In genomic region chr15:33215941-33216872, GRCh38 we compare ENCODE assay signal across 9 cellular contexts. TPM values are rescaled to one million over a fixed set of nuclear protein-coding genes. Genes with fewer than 3 reads are reported as not detected.
A peak's percentile ranks its signal among the peaks of the same experiment; 100 is the strongest.
DNase-seq lines count a peak whose midpoint lies in the region; ATAC-seq and TF ChIP-seq lines count a peak whose summit lies in the region.
"Had no signal": no experiment of that assay in that cellular context is flagged by ENCODE, and none has a peak within 500 bp of the region (broad histone marks: within the 10 kb centered on the region; RNA-seq: fewer than 3 reads in every experiment).

No MANE protein-coding gene starts in this region.

- TF ChIP-seq EP300 in SK-N-SH (IDR thresholded peaks at IDR 0.05; ENCODE audit: borderline replicate concordance in 1 of 2, low read depth in 1 of 2, low read length in 1 of 2), result no peak

- H3K27me3 ChIP-seq in SK-N-SH (ENCODE audit: insufficient read depth) (no peaks in the 10 kb centered on the region), MG63 (no peaks in the 10 kb centered on the region)

- TF ChIP-seq CTCF in AG04449 (IDR thresholded peaks at IDR 0.05; ENCODE audit: insufficient read depth, low read length, missing control alignments) (peak; percentile 44), GM13977 (IDR thresholded peaks at IDR 0.05; ENCODE audit: extremely low read depth, insufficient read depth, missing control alignments) (peak; percentile 66), SK-N-SH (IDR thresholded peaks at IDR 0.05) (peak; percentile 60)

- POLR2A ChIA-PET in AG04449 (lab: Yijun Ruan, JAX) (no interaction called here), SK-N-SH (lab: Yijun Ruan, JAX) (no interaction called here)

- H3F3A ChIP-seq in SK-N-SH (replicated peaks; ENCODE audit: insufficient read depth), result no peaks in the 10 kb centered on the region

- H3K36me3 Mint-ChIP-seq in activated T-helper 17 cell treated with anti-CD3 and anti-CD28 coated beads, Interleukin-2, amount 50 U/mL, for 72 hours (ENCODE audit: low read depth), result no peaks in the 10 kb centered on the region
- H3K36me3 Mint-ChIP-seq: natural killer cell treated with Interleukin-12 subunit alpha and Interleukin-12 subunit beta and Interleukin-15 and Interleukin-18, amount 100 ng/mL, for 72 hours had no signal

- H3K27me3 Mint-ChIP-seq in activated T-helper 17 cell treated with anti-CD3 and anti-CD28 coated beads, Interleukin-2, amount 50 U/mL, for 72 hours, result peaks cover 4% of the 10 kb centered on the region

- H2AFZ ChIP-seq in SK-N-SH (ENCODE audit: low read depth), result no peak overlapping the region

- no peaks in the 10 kb centered on the region for H3K9me2 ChIP-seq in SK-N-SH

- H3K4me3 Mint-ChIP-seq in activated T-helper 17 cell treated with anti-CD3 and anti-CD28 coated beads, Interleukin-2, amount 50 U/mL, for 72 hours, result no peak overlapping the region
- H3K4me3 Mint-ChIP-seq: natural killer cell treated with Interleukin-12 subunit alpha and Interleukin-12 subunit beta and Interleukin-15 and Interleukin-18, amount 100 ng/mL, for 72 hours had no signal

- CTCF ChIA-PET in AG04449 (lab: Yijun Ruan, JAX), result interaction anchor here (0.7 to 2.8 kb wide), 11 partner anchors 9 to 518 kb away, joined by 3 to 14 read pairs (median 4); partner anchors contain the start of gene FMN1
- CTCF ChIA-PET in SK-N-SH (lab: Yijun Ruan, JAX), result interaction anchor here (0.5 to 2.8 kb wide), 8 partner anchors 11 to 148 kb away, joined by 3 to 16 read pairs (median 4); partner anchors contain the start of gene FMN1

- peaks cover 0 to 8% of the 10 kb centered on the region in 2 experiments; a peak in 2 of 4 replicates for H3K4me1 ChIP-seq in SK-N-SH (ENCODE audit: control insufficient read depth in 1 of 2, insufficient read depth in 2 of 2, low read depth in 1 of 2, low read length in 1 of 2)

- H3K9ac ChIP-seq in SK-N-SH, result no peak overlapping the region

- H3K9me3 ChIP-seq in SK-N-SH (no peaks in the 10 kb centered on the region), MG63 (no peaks in the 10 kb centered on the region)

- H3K4me3 ChIP-seq in AG04449 (ENCODE audit: low read depth, low read length) (no peak overlapping the region), SK-N-SH (ENCODE audit: low read depth in 2 of 2, low read length in 1 of 2) (no peak overlapping the region), MG63 (no peak overlapping the region)

- no peak overlapping the region for H3K4me2 ChIP-seq in SK-N-SH

- H3K27ac Mint-ChIP-seq in activated T-helper 17 cell treated with anti-CD3 and anti-CD28 coated beads, Interleukin-2, amount 50 U/mL, for 72 hours, result no peak overlapping the region
- H3K27ac Mint-ChIP-seq: natural killer cell treated with Interleukin-12 subunit alpha and Interleukin-12 subunit beta and Interleukin-15 and Interleukin-18, amount 100 ng/mL, for 72 hours had no signal

- H3K36me3 ChIP-seq in SK-N-SH (replicated peaks in 1 of 2; ENCODE audit: control insufficient read depth in 1 of 2, insufficient read depth in 2 of 2, low read length in 1 of 2) (no peaks in the 10 kb centered on the region), MG63 (no peaks in the 10 kb centered on the region)

- H3K79me2 ChIP-seq in SK-N-SH (ENCODE audit: insufficient read depth), result no peaks in the 10 kb centered on the region

- ATAC-seq in GM21619 (IDR thresholded peaks at IDR 0.05; ENCODE audit: unreplicated experiment), result no peak
- no peak for ATAC-seq in GM19328 (IDR thresholded peaks at IDR 0.05; ENCODE audit: unreplicated experiment)
- ATAC-seq in activated T-helper 17 cell treated with anti-CD3 and anti-CD28 coated beads, Interleukin-2, amount 50 U/mL, for 72 hours (replicated peaks), result no peak

- peak; percentile 11; the same call in 1 of the 2 replicates for TF ChIP-seq RAD21 in SK-N-SH (IDR thresholded peaks at IDR 0.05; ENCODE audit: low read length)

- DNase-seq in AG04449 (ENCODE audit: low read depth, low spot score), result no peak
- peak; percentile 37 for DNase-seq in GM13977 (ENCODE audit: low spot score)
- DNase-seq in SK-N-SH, result no peak
- DNase-seq in hepatic stellate cell (ENCODE audit: low spot score), result peak; percentile 16
- DNase-seq in MG63, result no peak

- H4K20me1 ChIP-seq in SK-N-SH (ENCODE audit: insufficient read depth), result no peaks in the 10 kb centered on the region

- no peak overlapping the region for H3K27ac ChIP-seq in SK-N-SH (ENCODE audit: low read depth in 2 of 2, low read length in 1 of 2)

- H3K9me3 Mint-ChIP-seq in activated T-helper 17 cell treated with anti-CD3 and anti-CD28 coated beads, Interleukin-2, amount 50 U/mL, for 72 hours, result no peaks in the 10 kb centered on the region
- H3K9me3 Mint-ChIP-seq: natural killer cell treated with Interleukin-12 subunit alpha and Interleukin-12 subunit beta and Interleukin-15 and Interleukin-18, amount 100 ng/mL, for 72 hours had no signal

- no peaks in the 10 kb centered on the region for H3K4me1 Mint-ChIP-seq in activated T-helper 17 cell treated with anti-CD3 and anti-CD28 coated beads, Interleukin-2, amount 50 U/mL, for 72 hours

- in situ Hi-C loops in GM13977 (cut with MboI; ENCODE audit: low pct_unique_long_range_greater_than_20kb, low sequenced_read_pairs, unreplicated experiment), result no loop called here

- 98% methylated on average over 3 of the region's 3 CpGs for WGBS in SK-N-SH (ENCODE audit: low lambda C conversion rate)

TF ChIP-seq in SK-N-SH, 30 proteins besides CTCF, POLR2A, EP300 and RAD21:
- no peak for TF ChIP-seq PBX3 (IDR thresholded peaks at IDR 0.05)
- TF ChIP-seq RXRA (IDR thresholded peaks at IDR 0.05; ENCODE audit: borderline replicate concordance, low read depth), result no peak
- TF ChIP-seq CHD2 (IDR thresholded peaks at IDR 0.05; ENCODE audit: low read length, partially characterized antibody), result no peak
- TF ChIP-seq RFX5 (IDR thresholded peaks at IDR 0.05; ENCODE audit: low read length), result no peak
- no peak for TF ChIP-seq TCF12 (IDR thresholded peaks at IDR 0.05)
- TF ChIP-seq GATA2 (CRISPR knock-in tag; IDR thresholded peaks at IDR 0.05), result no peak
- no peak for TF ChIP-seq MAX (IDR thresholded peaks at IDR 0.05; ENCODE audit: low read depth)
- TF ChIP-seq USF2 (IDR thresholded peaks at IDR 0.05; ENCODE audit: borderline replicate concordance, low read depth, low read length), result no peak
- no peak for TF ChIP-seq IRF3 (IDR thresholded peaks at IDR 0.05; ENCODE audit: low read depth, low read length)
- TF ChIP-seq SMC3 (IDR thresholded peaks at IDR 0.05; ENCODE audit: low read depth, low read length), result no peak
TF ChIP-seq in SK-N-SH: peak in this region for 0.

RNA-seq across cellular contexts. Expression of gene FMN1, which starts 21.7 kb away (rescaled TPM):
- 9.1 and 10.5 TPM in 2 replicates for polyA plus RNA-seq in SK-N-SH (2012; rRNA removed)
- polyA plus RNA-seq in SK-N-SH (2012; cell fraction: cytosol; rRNA removed), result 8.4 and 10.0 TPM in 2 replicates
- polyA plus RNA-seq in SK-N-SH (2012; cell fraction: nucleus; rRNA removed), result 23.3 and 34.7 TPM in 2 replicates
- 0.25 and 9.0 TPM in 2 replicates for total RNA-seq in MG63 (2014; rRNA removed; shearing (Covaris generic); ENCODE audit: low replicate concordance)
- 1 to 10 TPM; 1.0 to 2.0 TPM for total RNA-seq in activated T-helper 17 cell treated with anti-CD3 and anti-CD28 coated beads, Interleukin-2, amount 50 U/mL, for 72 hours

Comparison
In these comparisons a context has a peak if more than half of its experiments do, and no peak if none do; other contexts are left out.
1. DNase-seq: peak in GM13977 (single experiment) and hepatic stellate cell (single experiment); none in AG04449 (single experiment), SK-N-SH (single experiment) and MG63 (single experiment).
2. Peak in every context shown above with its lines, with median percentiles within 50 percentile points of each other: CTCF ChIP-seq.